Comparison of ENCODE assay signal across 8 cellular contexts in the genomic region with DNA sequence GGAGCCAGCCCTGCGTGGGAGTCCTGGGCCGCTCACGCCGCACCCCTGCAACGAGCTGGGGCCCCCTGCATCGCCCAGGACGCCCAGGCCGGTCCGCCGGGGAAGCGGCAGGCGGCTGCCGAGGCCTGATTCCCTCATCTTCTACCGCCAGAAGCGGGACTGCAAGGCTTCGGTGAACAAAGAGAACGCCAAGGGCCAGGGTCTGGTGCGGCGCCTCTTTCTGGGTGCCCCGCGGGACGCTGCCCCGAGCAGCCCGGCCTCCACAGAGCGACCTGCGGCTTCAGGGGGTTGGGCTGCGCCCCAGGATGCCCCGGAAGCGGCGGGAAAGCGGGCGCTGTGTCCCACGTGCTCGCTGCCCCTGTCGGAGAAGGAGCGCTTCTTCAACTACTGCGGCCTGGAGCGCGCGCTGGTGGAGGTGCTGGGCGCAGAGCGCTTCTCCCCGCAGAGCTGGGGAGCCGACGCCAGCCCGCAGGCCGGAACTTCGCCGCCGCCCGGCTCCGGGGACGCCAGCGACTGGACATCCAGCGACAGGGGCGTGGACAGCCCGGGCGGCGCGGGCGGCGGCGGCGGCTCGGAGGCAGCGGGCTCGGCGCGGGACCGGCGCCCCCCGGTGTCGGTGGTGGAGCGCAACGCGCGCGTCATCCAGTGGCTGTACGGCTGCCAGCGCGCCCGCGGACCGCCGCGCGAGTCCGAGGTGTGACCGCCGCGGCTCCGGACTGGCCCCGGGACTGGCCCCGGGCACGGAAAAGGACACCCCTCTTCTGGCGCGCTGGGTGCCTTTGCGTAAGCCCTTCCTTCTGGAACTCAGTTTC. TPM values are rescaled to one million over a fixed set of nuclear protein-coding genes. Genes with fewer than 3 reads are reported as not detected.
DNase-seq lines count a peak whose midpoint lies in the region; ATAC-seq, FAIRE-seq and TF ChIP-seq lines count a peak whose summit lies in the region.

No MANE protein-coding gene starts in this region.

- H3K27ac Mint-ChIP-seq in astrocyte (ENCODE audit: unreplicated experiment): peak overlapping the region; percentile 53

- H3K4me3 ChIP-seq in astrocyte (ENCODE audit: insufficient read depth, low read depth, low read length): peak overlapping the region; percentile 51
- peak overlapping the region; percentile 81 for H3K4me3 ChIP-seq in psoas muscle

- H3K36me3 Mint-ChIP-seq in astrocyte (ENCODE audit: low read depth, unreplicated experiment): no peaks in the 10 kb centered on the region

- no peaks in the 10 kb centered on the region for H4K20me1 ChIP-seq in astrocyte (ENCODE audit: insufficient read depth, low read length)

- no peak for DNase-seq in activated CD4-positive, CD25-positive, alpha-beta regulatory T cell (lab: John Stamatoyannopoulos, UW)
- DNase-seq in RKO (ENCODE audit: low spot score): peak; percentile 60
- DNase-seq in astrocyte (ENCODE audit: low read depth): peak; percentile 40
- peak; percentile 69 for DNase-seq in hepatic stellate cell (ENCODE audit: low spot score)
- DNase-seq in psoas muscle: peak; percentile 69 to 88
- no peak for DNase-seq in putamen (ENCODE audit: low spot score)
- no peak for DNase-seq in NCI-H226

- H3K27ac ChIP-seq in astrocyte (ENCODE audit: low read depth, low read length): no peak overlapping the region
- H3K27ac ChIP-seq in psoas muscle: peak overlapping the region; percentile 83

- H3K9me3 ChIP-seq in astrocyte (ENCODE audit: insufficient read depth, low read depth, low read length): no peaks in the 10 kb centered on the region
- no peaks in the 10 kb centered on the region for H3K9me3 ChIP-seq in psoas muscle

- H3K9me3 Mint-ChIP-seq in astrocyte (ENCODE audit: unreplicated experiment): no peaks in the 10 kb centered on the region

- peak; percentile 52 to 57 for ATAC-seq in activated CD4-positive, CD25-positive, alpha-beta regulatory T cell treated with anti-CD3 and anti-CD28 coated beads, Interleukin-2, amount 50 U/mL, for 24 hours
- peak; percentile 78 to 87 (median 86) for ATAC-seq in psoas muscle

- peak overlapping the region; percentile 86 for H3K4me2 ChIP-seq in astrocyte (ENCODE audit: low read length)

- no peak for FAIRE-seq in astrocyte (lab: Jason Lieb, UNC)

- peaks cover 22% of the 10 kb centered on the region for H3K4me1 Mint-ChIP-seq in astrocyte (ENCODE audit: low read depth, unreplicated experiment)

- H3K27me3 Mint-ChIP-seq in astrocyte (ENCODE audit: low read depth, unreplicated experiment): peaks cover 13% of the 10 kb centered on the region

- peaks cover 2% of the 10 kb centered on the region for H3K27me3 ChIP-seq in astrocyte (ENCODE audit: insufficient read depth, low read length)
- H3K27me3 ChIP-seq in psoas muscle (ENCODE audit: insufficient read depth in 3 of 3, low read length in 2 of 3): no peaks in the 10 kb centered on the region

- TF ChIP-seq CTCF in astrocyte (IDR thresholded peaks at IDR 0.05; ENCODE audit: insufficient read depth, low read depth, low read length): no peak
- peak; percentile 29 for TF ChIP-seq CTCF in psoas muscle (IDR thresholded peaks at IDR 0.05)

- H3K79me2 ChIP-seq in astrocyte (ENCODE audit: insufficient read depth, low read length): no peaks in the 10 kb centered on the region

- peak overlapping the region; percentile 91 for H2AFZ ChIP-seq in astrocyte (ENCODE audit: low read depth, low read length)

- 2% methylated on average over 68 to 98 of the region's 98 CpGs for WGBS in psoas muscle, 3 donors

- intact Hi-C loops in psoas muscle (cut with DNase I): loop anchor here (5.0 to 10.0 kb wide), 4 partner anchors 54 to 267 kb away; no protein-coding TSS in a partner anchor

- peaks cover 22% of the 10 kb centered on the region for H3K4me1 ChIP-seq in astrocyte (ENCODE audit: insufficient read depth, low read length)
- H3K4me1 ChIP-seq in psoas muscle: peaks cover 13% of the 10 kb centered on the region

- H3K4me3 Mint-ChIP-seq in astrocyte (ENCODE audit: unreplicated experiment): peak overlapping the region; percentile 77

- H3K36me3 ChIP-seq in astrocyte (ENCODE audit: insufficient read depth, low read length) (no peaks in the 10 kb centered on the region), psoas muscle (ENCODE audit: insufficient read depth in 1 of 2, low read depth in 1 of 2) (no peaks in the 10 kb centered on the region)

- no peak overlapping the region for H3K9ac ChIP-seq in astrocyte (ENCODE audit: low read length)

RNA-seq across cellular contexts. Expression of a gene that starts 2.7 kb away (rescaled TPM):
- total RNA-seq in astrocyte: 0.70 and 0.77 TPM in 2 replicates
- total RNA-seq in psoas muscle: 1 to 10 TPM; 1.2 to 2.9 (median 1.3) TPM
- 1 to 10 TPM; 1.4 to 1.7 (median 1.7) TPM for polyA plus RNA-seq in psoas muscle

RNA-seq across cellular contexts. Expression of a gene that starts 7.1 kb away (rescaled TPM):
- total RNA-seq in astrocyte (not detected in 2 replicates), psoas muscle (not detected)
- polyA plus RNA-seq in psoas muscle: not detected

RNA-seq across cellular contexts. Expression of a gene that starts 8.1 kb away (rescaled TPM):
- total RNA-seq in astrocyte (34.4 and 37.6 TPM in 2 replicates), psoas muscle (100 to 1,000 TPM in 1 of 4 donors, 10 to 100 TPM in 3; 75.2 to 116 (median 78.3) TPM)
- 100 to 1,000 TPM in 2 of 3 donors, 10 to 100 TPM in 1; 65.7 to 236 (median 162) TPM for polyA plus RNA-seq in psoas muscle

RNA-seq across cellular contexts. Expression of a gene that starts 10.0 kb away (rescaled TPM):
- not detected in 2 replicates for total RNA-seq in astrocyte
- total RNA-seq in psoas muscle: 1 to 10 TPM; 1.6 to 4.2 (median 2.9) TPM
- under 1 TPM; 0.16 to 0.70 (median 0.44) TPM for polyA plus RNA-seq in psoas muscle

RNA-seq across cellular contexts. Expression of a gene that starts 15.7 kb away (rescaled TPM):
- total RNA-seq in astrocyte (4.2 and 5.0 TPM in 2 replicates), psoas muscle (10 to 100 TPM; 54.8 to 90.4 (median 73.0) TPM)
- 10 to 100 TPM; 11.0 to 45.3 (median 24.5) TPM for polyA plus RNA-seq in psoas muscle

Comparison
In these comparisons a context has a peak if more than half of its experiments do, and no peak if none do; other contexts are left out.
1. DNase-seq: peak in RKO (single experiment), astrocyte (single experiment), hepatic stellate cell (single experiment) and psoas muscle (2 of 2); none in activated CD4-positive, CD25-positive, alpha-beta regulatory T cell (0 of 4), putamen (single experiment) and NCI-H226 (single experiment).